Comparison of ENCODE assay signal across 19 cellular contexts in the genomic region with DNA sequence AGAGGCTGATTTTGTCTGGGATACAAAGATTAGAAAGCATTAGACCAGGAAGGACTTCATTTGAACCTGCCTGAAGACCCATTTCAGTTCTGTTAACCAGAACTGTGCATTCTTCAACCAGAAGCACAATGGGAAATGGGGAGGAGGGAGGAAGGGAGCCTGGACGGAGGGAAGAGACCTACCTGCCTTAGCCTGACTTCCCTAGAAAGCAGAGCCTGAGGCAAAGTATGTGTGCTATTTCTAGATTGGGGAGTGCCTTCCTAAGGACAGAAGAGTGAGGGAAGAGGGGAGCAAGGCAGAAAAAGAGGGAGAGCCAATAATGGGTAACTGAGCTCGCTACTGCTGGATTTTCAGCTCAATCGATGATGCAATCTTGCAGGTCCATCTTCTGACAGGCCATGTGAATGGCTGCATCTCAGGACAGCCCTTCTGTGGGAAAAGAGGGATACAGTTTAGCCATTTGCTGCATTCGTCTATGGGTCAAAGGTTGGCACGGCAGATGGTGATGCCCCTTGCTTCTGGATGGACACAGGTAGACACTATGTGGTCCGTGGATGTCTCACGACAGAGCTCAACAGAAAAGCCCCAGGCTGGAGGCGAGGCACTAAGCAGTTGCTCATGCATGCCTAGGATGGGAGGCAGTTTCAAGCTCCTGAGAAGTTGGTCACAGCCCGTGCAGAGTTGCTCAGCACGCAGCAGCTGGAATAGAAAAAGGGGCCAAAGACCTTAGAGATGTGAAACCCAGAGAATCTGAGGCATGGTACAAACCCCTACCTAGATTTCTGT.
"Had no signal": no experiment of that assay in that cellular context is flagged by ENCODE, and none has a peak within 500 bp of the region (broad histone marks: within the 10 kb centered on the region; RNA-seq: fewer than 3 reads in every experiment).

No MANE protein-coding gene starts in this region.

- DNase-seq: effector memory CD8-positive, alpha-beta T cell; esophagus squamous epithelium; foreskin fibroblast; head of caudate nucleus; kidney glomerular epithelial cell; mammary epithelial cell; naive thymus-derived CD4-positive, alpha-beta T cell; ovary; right cardiac atrium; stimulated activated CD4-positive, alpha-beta T cell treated with anti-CD3 and anti-CD28 coated beads, Interleukin-4, amount 100 ng/mL, for 24 hours; tibial artery; upper lobe of right lung had no signal

- H3K9me3 Mint-ChIP-seq: dendritic cell treated with granulocyte-macrophage colony-stimulating factor and Interleukin-4, amounts not matched to agents 40 ng/mL and 50 ng/mL, for 4 days; effector memory CD8-positive, alpha-beta T cell; stimulated activated memory B cell treated with anti-CD40 and anti-IgM and Interleukin-4, amounts not matched to agents 10 μg/mL and 1 μg/mL and 100 μg/mL, for 72 hours; stimulated activated naive CD8-positive, alpha-beta T cell treated with anti-CD3 and anti-CD28 coated beads, Interleukin-15, Interleukin-2, amounts not matched to agents 100 ng/mL and 50 ng/mL, for 24 hours had no signal

- H3K27me3 ChIP-seq: esophagus squamous epithelium, hepatocyte, ovary, tibial artery, upper lobe of right lung, vagina had no signal

- H3K36me3 ChIP-seq: esophagus squamous epithelium, ovary, tibial artery, upper lobe of right lung, vagina had no signal

- H3K4me2 ChIP-seq: hepatocyte, smooth muscle cell had no signal

- H3K79me2 ChIP-seq: hepatocyte had no signal

- H3K4me3 Mint-ChIP-seq: dendritic cell treated with granulocyte-macrophage colony-stimulating factor and Interleukin-4, amounts not matched to agents 40 ng/mL and 50 ng/mL, for 4 days; effector memory CD8-positive, alpha-beta T cell; naive thymus-derived CD4-positive, alpha-beta T cell; stimulated activated memory B cell treated with anti-CD40 and anti-IgM and Interleukin-4, amounts not matched to agents 10 μg/mL and 1 μg/mL and 100 μg/mL, for 72 hours; stimulated activated naive CD8-positive, alpha-beta T cell treated with anti-CD3 and anti-CD28 coated beads, Interleukin-15, Interleukin-2, amounts not matched to agents 100 ng/mL and 50 ng/mL, for 24 hours had no signal

- H3K36me3 Mint-ChIP-seq: stimulated activated memory B cell treated with anti-CD40 and anti-IgM and Interleukin-4, amounts not matched to agents 10 μg/mL and 1 μg/mL and 100 μg/mL, for 72 hours had no signal

- H3K27ac ChIP-seq: esophagus squamous epithelium, hepatocyte, ovary, tibial artery, upper lobe of right lung, vagina had no signal

- H3K4me3 ChIP-seq: esophagus squamous epithelium, hepatocyte, ovary, smooth muscle cell, tibial artery, upper lobe of right lung, vagina had no signal

- H2AFZ ChIP-seq: hepatocyte had no signal

- H3K9me3 ChIP-seq: esophagus squamous epithelium, ovary, tibial artery, upper lobe of right lung, vagina had no signal

- H3K27me3 Mint-ChIP-seq: stimulated activated naive CD8-positive, alpha-beta T cell treated with anti-CD3 and anti-CD28 coated beads, Interleukin-15, Interleukin-2, amounts not matched to agents 100 ng/mL and 50 ng/mL, for 24 hours had no signal

- ATAC-seq: effector memory CD8-positive, alpha-beta T cell; left lobe of liver; naive thymus-derived CD4-positive, alpha-beta T cell; right cardiac atrium; stimulated activated memory B cell treated with anti-CD40 and anti-IgM and Interleukin-4, amounts not matched to agents 10 μg/mL and 1 μg/mL and 100 μg/mL, for 72 hours; upper lobe of right lung had no signal

- H3K27ac Mint-ChIP-seq: dendritic cell treated with granulocyte-macrophage colony-stimulating factor and Interleukin-4, amounts not matched to agents 40 ng/mL and 50 ng/mL, for 4 days; effector memory CD8-positive, alpha-beta T cell; stimulated activated memory B cell treated with anti-CD40 and anti-IgM and Interleukin-4, amounts not matched to agents 10 μg/mL and 1 μg/mL and 100 μg/mL, for 72 hours; stimulated activated naive CD8-positive, alpha-beta T cell treated with anti-CD3 and anti-CD28 coated beads, Interleukin-15, Interleukin-2, amounts not matched to agents 100 ng/mL and 50 ng/mL, for 24 hours had no signal
